ENCODE assay signal across 8 cellular contexts in genomic region chr11:61966673-61967176, GRCh38. TPM values are rescaled to one million over a fixed set of nuclear protein-coding genes. Genes with fewer than 3 reads are reported as not detected.
A peak's percentile ranks its signal among the peaks of the same experiment; 100 is the strongest.
DNase-seq lines count a peak whose midpoint lies in the region; ATAC-seq lines count a peak whose summit lies in the region.

No MANE protein-coding gene starts in this region.

- peak overlapping the region; percentile 99 for H3K4me3 ChIP-seq in skeletal muscle satellite cell (ENCODE audit: low read length)

- no peaks in the 10 kb centered on the region for H3K27me3 ChIP-seq in skeletal muscle satellite cell (ENCODE audit: control insufficient read depth, insufficient read depth, low read length)

- H3K9me3 ChIP-seq in skeletal muscle satellite cell (replicated peaks; ENCODE audit: low read length) = no peaks in the 10 kb centered on the region

- H3K36me3 ChIP-seq in skeletal muscle satellite cell (ENCODE audit: insufficient read depth, low read length) = peaks cover 36% of the 10 kb centered on the region

- ATAC-seq in HG03442 (IDR thresholded peaks at IDR 0.05; ENCODE audit: unreplicated experiment) (no peak), HG02642 (IDR thresholded peaks at IDR 0.05; ENCODE audit: poor library complexity, unreplicated experiment) (no peak), HG02884 (IDR thresholded peaks at IDR 0.05; ENCODE audit: unreplicated experiment) (no peak)

- DNase-seq in D341Med (ENCODE audit: low spot score) (peak; percentile 32), Kasumi-1 (lab: John Stamatoyannopoulos, UW) (peak; percentile 16 to 23), head of caudate nucleus (peak in 24 of 42 donors; percentile 35 to 71 (median 52))
- peak; percentile 37 for DNase-seq in activated naive CD4-positive, alpha-beta T cell treated with Interleukin-2 at 50 U/mL for 16 hours

- H3K9ac ChIP-seq in skeletal muscle satellite cell (ENCODE audit: low read depth, low read length) = peak overlapping the region; percentile 96

- intact Hi-C loops in head of caudate nucleus (cut with DNase I) = no loop called here

- H3K4me1 ChIP-seq in skeletal muscle satellite cell (ENCODE audit: control insufficient read depth, insufficient read depth, low read length) = peaks cover 58% of the 10 kb centered on the region

- peak overlapping the region; percentile 95 for H3K4me2 ChIP-seq in skeletal muscle satellite cell (ENCODE audit: low read length)

RNA-seq across cellular contexts. Expression of gene FTH1, which starts 0.7 kb away (rescaled TPM):
- 1,132 and 1,151 TPM in 2 replicates for total RNA-seq in skeletal muscle satellite cell (2012; rRNA removed)

RNA-seq across cellular contexts. Expression of gene BEST1, which starts 16.6 kb away (rescaled TPM):
- total RNA-seq in skeletal muscle satellite cell (2012; rRNA removed) = 3.1 and 6.6 TPM in 2 replicates

RNA-seq across cellular contexts. Expression of gene RAB3IL1, which starts 49.4 kb away (rescaled TPM):
- 6.6 and 56.8 TPM in 2 replicates for total RNA-seq in skeletal muscle satellite cell (2012; rRNA removed)
